Comparison of ENCODE assay signal across 1 cellular context in the genomic region with DNA sequence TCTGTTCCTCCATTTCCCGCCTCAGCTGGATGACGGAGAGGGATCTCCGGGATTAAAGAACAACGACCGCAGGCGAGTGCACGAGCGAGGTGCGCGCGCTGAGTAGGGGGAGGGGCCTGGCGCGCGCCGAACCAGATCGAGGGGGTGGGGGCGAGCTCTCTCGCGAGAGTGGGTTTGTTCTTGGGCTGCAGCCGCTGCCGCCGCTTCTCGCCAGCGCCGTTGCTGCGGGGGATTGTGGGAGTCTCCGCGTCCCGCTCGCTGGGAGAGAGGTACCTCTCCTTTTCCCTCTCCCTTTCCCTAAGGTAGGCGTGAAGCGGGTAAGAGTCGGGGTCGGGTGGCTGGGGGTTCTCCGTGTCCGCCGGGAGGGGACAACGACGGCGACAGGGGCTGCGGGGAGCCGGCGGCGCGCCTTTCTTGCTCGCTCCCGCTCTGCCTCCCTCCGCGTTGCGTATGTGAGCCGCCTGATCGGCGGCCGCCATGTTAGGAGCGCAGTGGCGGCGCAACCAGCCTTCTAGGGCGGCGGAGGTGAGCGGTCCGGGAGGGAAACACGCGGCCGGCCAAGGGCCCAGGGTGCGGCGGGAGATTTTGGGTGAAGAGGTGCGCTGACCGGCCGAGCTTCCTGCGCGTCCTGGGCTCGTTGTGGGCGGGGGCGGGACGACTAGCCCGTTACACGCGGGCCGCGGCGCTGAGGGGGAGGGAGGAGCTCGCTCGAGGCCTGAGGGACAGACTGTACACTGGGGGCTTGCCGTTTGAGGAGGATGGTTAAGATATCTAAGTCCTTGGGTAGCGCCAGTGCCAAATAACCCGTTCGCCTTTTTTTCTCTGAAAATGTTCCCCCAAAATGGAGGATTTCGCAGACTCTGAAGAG.
TF ChIP-seq lines count a peak whose summit lies in the region.

A gene with protein sequence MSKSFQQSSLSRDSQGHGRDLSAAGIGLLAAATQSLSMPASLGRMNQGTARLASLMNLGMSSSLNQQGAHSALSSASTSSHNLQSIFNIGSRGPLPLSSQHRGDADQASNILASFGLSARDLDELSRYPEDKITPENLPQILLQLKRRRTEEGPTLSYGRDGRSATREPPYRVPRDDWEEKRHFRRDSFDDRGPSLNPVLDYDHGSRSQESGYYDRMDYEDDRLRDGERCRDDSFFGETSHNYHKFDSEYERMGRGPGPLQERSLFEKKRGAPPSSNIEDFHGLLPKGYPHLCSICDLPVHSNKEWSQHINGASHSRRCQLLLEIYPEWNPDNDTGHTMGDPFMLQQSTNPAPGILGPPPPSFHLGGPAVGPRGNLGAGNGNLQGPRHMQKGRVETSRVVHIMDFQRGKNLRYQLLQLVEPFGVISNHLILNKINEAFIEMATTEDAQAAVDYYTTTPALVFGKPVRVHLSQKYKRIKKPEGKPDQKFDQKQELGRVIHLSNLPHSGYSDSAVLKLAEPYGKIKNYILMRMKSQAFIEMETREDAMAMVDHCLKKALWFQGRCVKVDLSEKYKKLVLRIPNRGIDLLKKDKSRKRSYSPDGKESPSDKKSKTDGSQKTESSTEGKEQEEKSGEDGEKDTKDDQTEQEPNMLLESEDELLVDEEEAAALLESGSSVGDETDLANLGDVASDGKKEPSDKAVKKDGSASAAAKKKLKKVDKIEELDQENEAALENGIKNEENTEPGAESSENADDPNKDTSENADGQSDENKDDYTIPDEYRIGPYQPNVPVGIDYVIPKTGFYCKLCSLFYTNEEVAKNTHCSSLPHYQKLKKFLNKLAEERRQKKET (plus strand): TSS at position 237 of the 868 bp plus-strand sequence. CDS start 13,676 bp downstream, outside the sequence.

TF ChIP-seq in HEK293, 187 proteins besides CTCF, POLR2A, EP300 and RAD21 (continued from another document and continues in another):
- TF ChIP-seq, protein P1, sequence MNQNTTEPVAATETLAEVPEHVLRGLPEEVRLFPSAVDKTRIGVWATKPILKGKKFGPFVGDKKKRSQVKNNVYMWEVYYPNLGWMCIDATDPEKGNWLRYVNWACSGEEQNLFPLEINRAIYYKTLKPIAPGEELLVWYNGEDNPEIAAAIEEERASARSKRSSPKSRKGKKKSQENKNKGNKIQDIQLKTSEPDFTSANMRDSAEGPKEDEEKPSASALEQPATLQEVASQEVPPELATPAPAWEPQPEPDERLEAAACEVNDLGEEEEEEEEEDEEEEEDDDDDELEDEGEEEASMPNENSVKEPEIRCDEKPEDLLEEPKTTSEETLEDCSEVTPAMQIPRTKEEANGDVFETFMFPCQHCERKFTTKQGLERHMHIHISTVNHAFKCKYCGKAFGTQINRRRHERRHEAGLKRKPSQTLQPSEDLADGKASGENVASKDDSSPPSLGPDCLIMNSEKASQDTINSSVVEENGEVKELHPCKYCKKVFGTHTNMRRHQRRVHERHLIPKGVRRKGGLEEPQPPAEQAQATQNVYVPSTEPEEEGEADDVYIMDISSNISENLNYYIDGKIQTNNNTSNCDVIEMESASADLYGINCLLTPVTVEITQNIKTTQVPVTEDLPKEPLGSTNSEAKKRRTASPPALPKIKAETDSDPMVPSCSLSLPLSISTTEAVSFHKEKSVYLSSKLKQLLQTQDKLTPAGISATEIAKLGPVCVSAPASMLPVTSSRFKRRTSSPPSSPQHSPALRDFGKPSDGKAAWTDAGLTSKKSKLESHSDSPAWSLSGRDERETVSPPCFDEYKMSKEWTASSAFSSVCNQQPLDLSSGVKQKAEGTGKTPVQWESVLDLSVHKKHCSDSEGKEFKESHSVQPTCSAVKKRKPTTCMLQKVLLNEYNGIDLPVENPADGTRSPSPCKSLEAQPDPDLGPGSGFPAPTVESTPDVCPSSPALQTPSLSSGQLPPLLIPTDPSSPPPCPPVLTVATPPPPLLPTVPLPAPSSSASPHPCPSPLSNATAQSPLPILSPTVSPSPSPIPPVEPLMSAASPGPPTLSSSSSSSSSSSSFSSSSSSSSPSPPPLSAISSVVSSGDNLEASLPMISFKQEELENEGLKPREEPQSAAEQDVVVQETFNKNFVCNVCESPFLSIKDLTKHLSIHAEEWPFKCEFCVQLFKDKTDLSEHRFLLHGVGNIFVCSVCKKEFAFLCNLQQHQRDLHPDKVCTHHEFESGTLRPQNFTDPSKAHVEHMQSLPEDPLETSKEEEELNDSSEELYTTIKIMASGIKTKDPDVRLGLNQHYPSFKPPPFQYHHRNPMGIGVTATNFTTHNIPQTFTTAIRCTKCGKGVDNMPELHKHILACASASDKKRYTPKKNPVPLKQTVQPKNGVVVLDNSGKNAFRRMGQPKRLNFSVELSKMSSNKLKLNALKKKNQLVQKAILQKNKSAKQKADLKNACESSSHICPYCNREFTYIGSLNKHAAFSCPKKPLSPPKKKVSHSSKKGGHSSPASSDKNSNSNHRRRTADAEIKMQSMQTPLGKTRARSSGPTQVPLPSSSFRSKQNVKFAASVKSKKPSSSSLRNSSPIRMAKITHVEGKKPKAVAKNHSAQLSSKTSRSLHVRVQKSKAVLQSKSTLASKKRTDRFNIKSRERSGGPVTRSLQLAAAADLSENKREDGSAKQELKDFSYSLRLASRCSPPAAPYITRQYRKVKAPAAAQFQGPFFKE (tag by site-specific recombination; IDR thresholded peaks at IDR 0.05; ENCODE audit: borderline replicate concordance), result no peak
- TF ChIP-seq KLF1 (tag by site-specific recombination; IDR thresholded peaks at IDR 0.05), result peak; percentile 49; the same call in 1 of the 2 replicates
- TF ChIP-seq, protein P2, sequence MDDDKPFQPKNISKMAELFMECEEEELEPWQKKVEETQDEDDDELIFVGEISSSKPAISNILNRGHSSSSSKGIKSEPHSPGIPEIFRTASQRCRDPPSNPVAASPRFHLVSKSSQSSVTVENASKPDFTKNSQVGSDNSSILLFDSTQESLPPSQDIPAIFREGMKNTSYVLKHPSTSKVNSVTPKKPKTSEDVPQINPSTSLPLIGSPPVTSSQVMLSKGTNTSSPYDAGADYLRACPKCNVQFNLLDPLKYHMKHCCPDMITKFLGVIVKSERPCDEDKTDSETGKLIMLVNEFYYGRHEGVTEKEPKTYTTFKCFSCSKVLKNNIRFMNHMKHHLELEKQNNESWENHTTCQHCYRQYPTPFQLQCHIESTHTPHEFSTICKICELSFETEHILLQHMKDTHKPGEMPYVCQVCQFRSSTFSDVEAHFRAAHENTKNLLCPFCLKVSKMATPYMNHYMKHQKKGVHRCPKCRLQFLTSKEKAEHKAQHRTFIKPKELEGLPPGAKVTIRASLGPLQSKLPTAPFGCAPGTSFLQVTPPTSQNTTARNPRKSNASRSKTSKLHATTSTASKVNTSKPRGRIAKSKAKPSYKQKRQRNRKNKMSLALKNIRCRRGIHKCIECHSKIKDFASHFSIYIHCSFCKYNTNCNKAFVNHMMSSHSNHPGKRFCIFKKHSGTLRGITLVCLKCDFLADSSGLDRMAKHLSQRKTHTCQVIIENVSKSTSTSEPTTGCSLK (tag by site-specific recombination; IDR thresholded peaks at IDR 0.05), result no peak; the same call in 1 of the 2 replicates
- no peak for TF ChIP-seq ZNF292 (tag by site-specific recombination; IDR thresholded peaks at IDR 0.05; ENCODE audit: borderline replicate concordance, low read depth)
- no peak for TF ChIP-seq ZNF521 (tag by site-specific recombination; IDR thresholded peaks at IDR 0.05)
- TF ChIP-seq, protein P3, sequence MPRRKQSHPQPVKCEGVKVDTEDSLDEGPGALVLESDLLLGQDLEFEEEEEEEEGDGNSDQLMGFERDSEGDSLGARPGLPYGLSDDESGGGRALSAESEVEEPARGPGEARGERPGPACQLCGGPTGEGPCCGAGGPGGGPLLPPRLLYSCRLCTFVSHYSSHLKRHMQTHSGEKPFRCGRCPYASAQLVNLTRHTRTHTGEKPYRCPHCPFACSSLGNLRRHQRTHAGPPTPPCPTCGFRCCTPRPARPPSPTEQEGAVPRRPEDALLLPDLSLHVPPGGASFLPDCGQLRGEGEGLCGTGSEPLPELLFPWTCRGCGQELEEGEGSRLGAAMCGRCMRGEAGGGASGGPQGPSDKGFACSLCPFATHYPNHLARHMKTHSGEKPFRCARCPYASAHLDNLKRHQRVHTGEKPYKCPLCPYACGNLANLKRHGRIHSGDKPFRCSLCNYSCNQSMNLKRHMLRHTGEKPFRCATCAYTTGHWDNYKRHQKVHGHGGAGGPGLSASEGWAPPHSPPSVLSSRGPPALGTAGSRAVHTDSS (tag by site-specific recombination; IDR thresholded peaks at IDR 0.05), result no peak
- no peak for TF ChIP-seq ZNF544 (tag by site-specific recombination; IDR thresholded peaks at IDR 0.05)
- TF ChIP-seq, protein P4, sequence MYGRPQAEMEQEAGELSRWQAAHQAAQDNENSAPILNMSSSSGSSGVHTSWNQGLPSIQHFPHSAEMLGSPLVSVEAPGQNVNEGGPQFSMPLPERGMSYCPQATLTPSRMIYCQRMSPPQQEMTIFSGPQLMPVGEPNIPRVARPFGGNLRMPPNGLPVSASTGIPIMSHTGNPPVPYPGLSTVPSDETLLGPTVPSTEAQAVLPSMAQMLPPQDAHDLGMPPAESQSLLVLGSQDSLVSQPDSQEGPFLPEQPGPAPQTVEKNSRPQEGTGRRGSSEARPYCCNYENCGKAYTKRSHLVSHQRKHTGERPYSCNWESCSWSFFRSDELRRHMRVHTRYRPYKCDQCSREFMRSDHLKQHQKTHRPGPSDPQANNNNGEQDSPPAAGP (tag by site-specific recombination; IDR thresholded peaks at IDR 0.05), result peak; percentile 80
- peak; percentile 89; the same call in 1 of the 2 replicates for TF ChIP-seq ZXDB (tag by site-specific recombination; IDR thresholded peaks at IDR 0.05)
- TF ChIP-seq ZNF174 (tag by site-specific recombination; IDR thresholded peaks at IDR 0.05), result no peak
- peak; percentile 61; the same call in 1 of the 2 replicates for TF ChIP-seq GLIS1 (tag by site-specific recombination; IDR thresholded peaks at IDR 0.05)
- TF ChIP-seq, protein P5, sequence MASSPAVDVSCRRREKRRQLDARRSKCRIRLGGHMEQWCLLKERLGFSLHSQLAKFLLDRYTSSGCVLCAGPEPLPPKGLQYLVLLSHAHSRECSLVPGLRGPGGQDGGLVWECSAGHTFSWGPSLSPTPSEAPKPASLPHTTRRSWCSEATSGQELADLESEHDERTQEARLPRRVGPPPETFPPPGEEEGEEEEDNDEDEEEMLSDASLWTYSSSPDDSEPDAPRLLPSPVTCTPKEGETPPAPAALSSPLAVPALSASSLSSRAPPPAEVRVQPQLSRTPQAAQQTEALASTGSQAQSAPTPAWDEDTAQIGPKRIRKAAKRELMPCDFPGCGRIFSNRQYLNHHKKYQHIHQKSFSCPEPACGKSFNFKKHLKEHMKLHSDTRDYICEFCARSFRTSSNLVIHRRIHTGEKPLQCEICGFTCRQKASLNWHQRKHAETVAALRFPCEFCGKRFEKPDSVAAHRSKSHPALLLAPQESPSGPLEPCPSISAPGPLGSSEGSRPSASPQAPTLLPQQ (tag by site-specific recombination; IDR thresholded peaks at IDR 0.05), result peak; percentile 65
- no peak for TF ChIP-seq ZNF529 (tag by site-specific recombination; IDR thresholded peaks at IDR 0.05; ENCODE audit: insufficient replicate concordance)
- TF ChIP-seq ZNF324 (tag by site-specific recombination; IDR thresholded peaks at IDR 0.05), result peak; percentile 76
- TF ChIP-seq ZNF311 (tag by site-specific recombination; IDR thresholded peaks at IDR 0.05; ENCODE audit: borderline replicate concordance), result no peak
- TF ChIP-seq ZNF16 (tag by site-specific recombination; IDR thresholded peaks at IDR 0.05; ENCODE audit: low read depth), result no peak
- TF ChIP-seq, protein P6, sequence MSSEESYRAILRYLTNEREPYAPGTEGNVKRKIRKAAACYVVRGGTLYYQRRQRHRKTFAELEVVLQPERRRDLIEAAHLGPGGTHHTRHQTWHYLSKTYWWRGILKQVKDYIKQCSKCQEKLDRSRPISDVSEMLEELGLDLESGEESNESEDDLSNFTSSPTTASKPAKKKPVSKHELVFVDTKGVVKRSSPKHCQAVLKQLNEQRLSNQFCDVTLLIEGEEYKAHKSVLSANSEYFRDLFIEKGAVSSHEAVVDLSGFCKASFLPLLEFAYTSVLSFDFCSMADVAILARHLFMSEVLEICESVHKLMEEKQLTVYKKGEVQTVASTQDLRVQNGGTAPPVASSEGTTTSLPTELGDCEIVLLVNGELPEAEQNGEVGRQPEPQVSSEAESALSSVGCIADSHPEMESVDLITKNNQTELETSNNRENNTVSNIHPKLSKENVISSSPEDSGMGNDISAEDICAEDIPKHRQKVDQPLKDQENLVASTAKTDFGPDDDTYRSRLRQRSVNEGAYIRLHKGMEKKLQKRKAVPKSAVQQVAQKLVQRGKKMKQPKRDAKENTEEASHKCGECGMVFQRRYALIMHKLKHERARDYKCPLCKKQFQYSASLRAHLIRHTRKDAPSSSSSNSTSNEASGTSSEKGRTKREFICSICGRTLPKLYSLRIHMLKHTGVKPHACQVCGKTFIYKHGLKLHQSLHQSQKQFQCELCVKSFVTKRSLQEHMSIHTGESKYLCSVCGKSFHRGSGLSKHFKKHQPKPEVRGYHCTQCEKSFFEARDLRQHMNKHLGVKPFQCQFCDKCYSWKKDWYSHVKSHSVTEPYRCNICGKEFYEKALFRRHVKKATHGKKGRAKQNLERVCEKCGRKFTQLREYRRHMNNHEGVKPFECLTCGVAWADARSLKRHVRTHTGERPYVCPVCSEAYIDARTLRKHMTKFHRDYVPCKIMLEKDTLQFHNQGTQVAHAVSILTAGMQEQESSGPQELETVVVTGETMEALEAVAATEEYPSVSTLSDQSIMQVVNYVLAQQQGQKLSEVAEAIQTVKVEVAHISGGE (tag by site-specific recombination; conservative IDR thresholded peaks at IDR 0.05; ENCODE audit: low read depth), result peak; percentile 41
- TF ChIP-seq, protein P7, sequence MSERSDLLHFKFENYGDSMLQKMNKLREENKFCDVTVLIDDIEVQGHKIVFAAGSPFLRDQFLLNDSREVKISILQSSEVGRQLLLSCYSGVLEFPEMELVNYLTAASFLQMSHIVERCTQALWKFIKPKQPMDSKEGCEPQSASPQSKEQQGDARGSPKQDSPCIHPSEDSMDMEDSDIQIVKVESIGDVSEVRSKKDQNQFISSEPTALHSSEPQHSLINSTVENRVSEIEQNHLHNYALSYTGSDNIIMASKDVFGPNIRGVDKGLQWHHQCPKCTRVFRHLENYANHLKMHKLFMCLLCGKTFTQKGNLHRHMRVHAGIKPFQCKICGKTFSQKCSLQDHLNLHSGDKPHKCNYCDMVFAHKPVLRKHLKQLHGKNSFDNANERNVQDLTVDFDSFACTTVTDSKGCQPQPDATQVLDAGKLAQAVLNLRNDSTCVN (tag by site-specific recombination; optimal IDR thresholded peaks at IDR 0.05), result peak; percentile 100
- TF ChIP-seq, protein P8, sequence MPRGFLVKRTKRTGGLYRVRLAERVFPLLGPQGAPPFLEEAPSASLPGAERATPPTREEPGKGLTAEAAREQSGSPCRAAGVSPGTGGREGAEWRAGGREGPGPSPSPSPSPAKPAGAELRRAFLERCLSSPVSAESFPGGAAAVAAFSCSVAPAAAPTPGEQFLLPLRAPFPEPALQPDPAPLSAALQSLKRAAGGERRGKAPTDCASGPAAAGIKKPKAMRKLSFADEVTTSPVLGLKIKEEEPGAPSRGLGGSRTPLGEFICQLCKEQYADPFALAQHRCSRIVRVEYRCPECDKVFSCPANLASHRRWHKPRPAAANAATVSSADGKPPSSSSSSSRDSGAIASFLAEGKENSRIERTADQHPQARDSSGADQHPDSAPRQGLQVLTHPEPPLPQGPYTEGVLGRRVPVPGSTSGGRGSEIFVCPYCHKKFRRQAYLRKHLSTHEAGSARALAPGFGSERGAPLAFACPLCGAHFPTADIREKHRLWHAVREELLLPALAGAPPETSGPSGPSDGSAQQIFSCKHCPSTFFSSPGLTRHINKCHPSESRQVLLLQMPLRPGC (tag by site-specific recombination; IDR thresholded peaks at IDR 0.05), result no peak; the same call in none of the 2 replicates
- TF ChIP-seq, protein P9, sequence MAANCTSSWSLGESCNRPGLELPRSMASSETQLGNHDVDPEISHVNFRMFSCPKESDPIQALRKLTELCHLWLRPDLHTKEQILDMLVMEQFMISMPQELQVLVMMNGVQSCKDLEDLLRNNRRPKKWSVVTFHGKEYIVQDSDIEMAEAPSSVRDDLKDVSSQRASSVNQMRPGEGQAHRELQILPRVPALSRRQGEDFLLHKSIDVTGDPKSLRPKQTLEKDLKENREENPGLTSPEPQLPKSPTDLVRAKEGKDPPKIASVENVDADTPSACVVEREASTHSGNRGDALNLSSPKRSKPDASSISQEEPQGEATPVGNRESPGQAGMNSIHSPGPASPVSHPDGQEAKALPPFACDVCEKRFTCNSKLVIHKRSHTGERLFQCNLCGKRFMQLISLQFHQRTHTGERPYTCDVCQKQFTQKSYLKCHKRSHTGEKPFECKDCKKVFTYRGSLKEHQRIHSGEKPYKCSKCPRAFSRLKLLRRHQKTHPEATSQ (tag by site-specific recombination; IDR thresholded peaks at IDR 0.05), result peak; percentile 78
